8 cellular contexts compared by ENCODE assay signal in genomic region chr19:19170053-19170945, GRCh38. TPM values are rescaled to one million over a fixed set of nuclear protein-coding genes. Genes with fewer than 3 reads are reported as not detected.
A peak's percentile ranks its signal among the peaks of the same experiment; 100 is the strongest.
DNase-seq lines count a peak whose midpoint lies in the region; ATAC-seq and TF ChIP-seq lines count a peak whose summit lies in the region.

Gene MEF2B, minus strand, starts transcription at chr19:19170263. Its CDS starts 19,528 bp downstream, at chr19:19150735.

- H4K20me1 ChIP-seq in KMS-11 (ENCODE audit: insufficient read depth): no peaks in the 10 kb centered on the region

- H3K9ac ChIP-seq in KMS-11: no peak within 1 kb of the TSS
- H3K9ac ChIP-seq in adipocyte (ENCODE audit: low read length): no peak within 1 kb of the TSS

- intact Hi-C loops in right cardiac atrium (cut with DNase I) (no loop called here), gastrocnemius medialis (cut with DNase I; ENCODE audit: low total_unique reads) (no loop called here)

- H3K36me3 ChIP-seq in KMS-11 (ENCODE audit: insufficient read depth) (no peaks in the 10 kb centered on the region), adipocyte (ENCODE audit: control insufficient read depth, insufficient read depth, low read length, severe bottlenecking) (no peaks in the 10 kb centered on the region), gastrocnemius medialis (no peaks in the 10 kb centered on the region)

- peak; percentile 30 for DNase-seq in DMS153 treated with DMSO at 0.1 percent for 48 hours (lab: John Stamatoyannopoulos, UW; ENCODE audit: unreplicated experiment)
- peak; percentile 87 for DNase-seq in SW480 (ENCODE audit: low spot score)
- DNase-seq in adipocyte (ENCODE audit: low read depth): peak; percentile 82
- DNase-seq in right cardiac atrium: peak; percentile 85 to 91 (median 91)
- DNase-seq in gastrocnemius medialis: peak; percentile 67 to 80
- no peak for DNase-seq in GDM1 (lab: John Stamatoyannopoulos, UW)

- H3K79me2 ChIP-seq in KMS-11 (ENCODE audit: insufficient read depth, low read depth): no peaks in the 10 kb centered on the region

- ATAC-seq in GM21447 (IDR thresholded peaks at IDR 0.05; ENCODE audit: unreplicated experiment) (peak; percentile 79), right cardiac atrium (peak; percentile 91 to 92), gastrocnemius medialis (peak; percentile 73 to 81)

- H3K4me1 ChIP-seq in KMS-11 (ENCODE audit: low read depth, poor library complexity, severe bottlenecking) (peaks cover 22% of the 10 kb centered on the region), adipocyte (ENCODE audit: control insufficient read depth, insufficient read depth, low read length) (peaks cover 38% of the 10 kb centered on the region), right cardiac atrium (ENCODE audit: control insufficient read depth, insufficient read depth, low read length) (no peaks in the 10 kb centered on the region), gastrocnemius medialis (peaks cover 19 to 26% of the 10 kb centered on the region in 2 donors)

- in situ Hi-C loops in gastrocnemius medialis (cut with MboI; ENCODE audit: low sequenced_read_pairs in 4 of 4): no loop called here

- H2AFZ ChIP-seq in KMS-11 (ENCODE audit: low read depth): no peak within 1 kb of the TSS

- no peak for TF ChIP-seq CTCF in KMS-11 (conservative IDR thresholded peaks at IDR 0.05; ENCODE audit: low read depth, low read length)
- no peak for TF ChIP-seq CTCF in gastrocnemius medialis (IDR thresholded peaks at IDR 0.05 in 4 of 5, conservative IDR thresholded peaks at IDR 0.05 in 1 of 5)

- WGBS in right cardiac atrium: 10% methylated on average over 57 of the region's 57 CpGs

- TF ChIP-seq POLR2A in gastrocnemius medialis (IDR thresholded peaks at IDR 0.05): no peak

- H3K4me2 ChIP-seq in KMS-11: peak within 1 kb of the TSS; percentile 29

- H3K27ac ChIP-seq in KMS-11: no peak within 1 kb of the TSS
- no peak within 1 kb of the TSS for H3K27ac ChIP-seq in right cardiac atrium (ENCODE audit: low read length)
- peak within 1 kb of the TSS in 2 of 4 donors; percentile 14 to 15 for H3K27ac ChIP-seq in gastrocnemius medialis

- H3K4me3 ChIP-seq in KMS-11 (IDR thresholded peaks at IDR 0.05; ENCODE audit: insufficient read depth, low read depth, low read length) (no peak within 1 kb of the TSS), adipocyte (ENCODE audit: low read length) (peak within 1 kb of the TSS; percentile 56), right cardiac atrium (ENCODE audit: low read length) (peak within 1 kb of the TSS; percentile 30), gastrocnemius medialis (peak within 1 kb of the TSS; percentile 45 to 55 (median 52))

- H3K9me3 ChIP-seq in adipocyte (ENCODE audit: control insufficient read depth, low read length) (no peaks in the 10 kb centered on the region), right cardiac atrium (ENCODE audit: control insufficient read depth, low read length) (no peaks in the 10 kb centered on the region), gastrocnemius medialis (no peaks in the 10 kb centered on the region)

- H3K27me3 ChIP-seq in KMS-11 (ENCODE audit: insufficient read depth, low read depth): no peaks in the 10 kb centered on the region
- no peaks in the 10 kb centered on the region for H3K27me3 ChIP-seq in adipocyte (replicated peaks; ENCODE audit: control insufficient read depth, insufficient read depth, low read length)
- H3K27me3 ChIP-seq in right cardiac atrium (ENCODE audit: control insufficient read depth, insufficient read depth): no peaks in the 10 kb centered on the region
- H3K27me3 ChIP-seq in gastrocnemius medialis: no peaks in the 10 kb centered on the region

RNA-seq across cellular contexts. Expression of gene MEF2B, which starts in this region (rescaled TPM):
- total RNA-seq in right cardiac atrium: 1 to 10 TPM in 1 of 4 donors, under 1 TPM in 3; 0.42 to 1.1 (median 0.47) TPM
- 0.23 TPM for polyA plus RNA-seq in right cardiac atrium
- 1 to 10 TPM in 1 of 4 donors, under 1 TPM in 1, not detected in 2; 0.68 to 1.6 TPM for total RNA-seq in gastrocnemius medialis
